Comparison of ENCODE assay signal across 9 cellular contexts in genomic region chr4:182975806-182976205, GRCh38. TPM values are rescaled to one million over a fixed set of nuclear protein-coding genes. Genes with fewer than 3 reads are reported as not detected.
A peak's percentile ranks its signal among the peaks of the same experiment; 100 is the strongest.
DNase-seq lines count a peak whose midpoint lies in the region; ATAC-seq and TF ChIP-seq lines count a peak whose summit lies in the region.
"Had no signal": no experiment of that assay in that cellular context is flagged by ENCODE, and none has a peak within 500 bp of the region (broad histone marks: within the 10 kb centered on the region; RNA-seq: fewer than 3 reads in every experiment).

No MANE protein-coding gene starts in this region.

- no peaks in the 10 kb centered on the region for H3K36me3 Mint-ChIP-seq in activated CD4-positive, alpha-beta memory T cell treated with anti-CD3 and anti-CD28 coated beads for 36 hours
- no peaks in the 10 kb centered on the region for H3K36me3 Mint-ChIP-seq in activated CD4-positive, alpha-beta memory T cell treated with anti-CD3 and anti-CD28 coated beads, Interleukin-2, amount 10 ng/mL, durations not matched to agents 7 days and 5 days (ENCODE audit: low read depth)

- CTCF ChIA-PET in activated CD4-positive, alpha-beta memory T cell treated with anti-CD3 and anti-CD28 coated beads for 36 hours (lab: Charles Lee) = interaction anchor here (2.0 to 3.0 kb wide), 2 partner anchors 37 to 286 kb away, joined by 7 to 10 read pairs; no protein-coding TSS in a partner anchor
- CTCF ChIA-PET in activated CD4-positive, alpha-beta memory T cell treated with anti-CD3 and anti-CD28 coated beads, Interleukin-2, amount 10 ng/mL, durations not matched to agents 7 days and 5 days (lab: Charles Lee) = interaction anchor here (0.6 to 1.5 kb wide), 2 partner anchors 9 to 37 kb away, joined by 3 to 4 read pairs; no protein-coding TSS in a partner anchor
- CTCF ChIA-PET in PC-9 (lab: Charles Lee) = no interaction called here

- TF ChIP-seq POLR2A in thyroid gland (IDR thresholded peaks at IDR 0.05) = no peak

- no peaks in the 10 kb centered on the region for H3F3A ChIP-seq in PC-9 (ENCODE audit: insufficient read depth, low read depth)

- H4K20me1 ChIP-seq in PC-9 (ENCODE audit: insufficient read depth) = no peaks in the 10 kb centered on the region

- intact Hi-C loops in activated CD4-positive, alpha-beta memory T cell treated with anti-CD3 and anti-CD28 coated beads for 36 hours (cut with micrococcal nuclease) = loop anchor here (2.0 kb wide), 1 partner anchor 207 kb away; no protein-coding TSS in a partner anchor
- intact Hi-C loops in PC-9 (cut with micrococcal nuclease; ENCODE audit: unreplicated experiment) = no loop called here
- intact Hi-C loops in thyroid gland (cut with DNase I) = no loop called here

- H3K9me3 Mint-ChIP-seq in activated CD4-positive, alpha-beta memory T cell treated with anti-CD3 and anti-CD28 coated beads for 36 hours = no peaks in the 10 kb centered on the region
- H3K9me3 Mint-ChIP-seq in activated CD4-positive, alpha-beta memory T cell treated with anti-CD3 and anti-CD28 coated beads, Interleukin-2, amount 10 ng/mL, durations not matched to agents 7 days and 5 days = no peaks in the 10 kb centered on the region

- 58 to 76% methylated on average over 3 of the region's 3 CpGs for WGBS in thyroid gland, 2 donors

- POLR2A ChIA-PET in activated CD4-positive, alpha-beta memory T cell treated with anti-CD3 and anti-CD28 coated beads for 36 hours (lab: Charles Lee) = no interaction called here
- POLR2A ChIA-PET in activated CD4-positive, alpha-beta memory T cell treated with anti-CD3 and anti-CD28 coated beads, Interleukin-2, amount 10 ng/mL, durations not matched to agents 7 days and 5 days (lab: Charles Lee) = no interaction called here
- POLR2A ChIA-PET in PC-9 (lab: Charles Lee; ENCODE audit: unreplicated experiment) = no interaction called here

- H3K4me1 Mint-ChIP-seq in activated CD4-positive, alpha-beta memory T cell treated with anti-CD3 and anti-CD28 coated beads for 36 hours (ENCODE audit: low read depth) = peaks cover 9% of the 10 kb centered on the region
- peaks cover 13% of the 10 kb centered on the region for H3K4me1 Mint-ChIP-seq in activated CD4-positive, alpha-beta memory T cell treated with anti-CD3 and anti-CD28 coated beads, Interleukin-2, amount 10 ng/mL, durations not matched to agents 7 days and 5 days

- H3K79me2 ChIP-seq in PC-9 (ENCODE audit: low read depth) = no peaks in the 10 kb centered on the region

- H3K4me1 ChIP-seq in PC-9 (replicated peaks; ENCODE audit: insufficient read depth) (peaks cover 7% of the 10 kb centered on the region; the same call in 1 of the 2 replicates), thyroid gland (no peaks in the 10 kb centered on the region)

- peak overlapping the region; percentile 32 for H3K4me2 ChIP-seq in PC-9

- TF ChIP-seq CTCF in PC-9 (conservative IDR thresholded peaks at IDR 0.05) (no peak), thyroid gland (IDR thresholded peaks at IDR 0.05) (no peak)

- no TSS peak for BruUV-seq in PC-9 (replicated peaks; lab: Mats Ljungman, UMichigan)

- DNase-seq in activated CD4-positive, alpha-beta memory T cell treated with anti-CD3 and anti-CD28 coated beads for 36 hours = peak; percentile 19
- no peak for DNase-seq in activated CD4-positive, alpha-beta memory T cell treated with anti-CD3 and anti-CD28 coated beads, Interleukin-2, amount 10 ng/mL, durations not matched to agents 7 days and 5 days
- DNase-seq in PC-9 (peak; percentile 18 to 69), hepatic stellate cell (ENCODE audit: low spot score) (peak; percentile 66), SIG-M5 treated with dmso at 0.1 percent for 504 hours (lab: John Stamatoyannopoulos, UW; ENCODE audit: unreplicated experiment) (no peak), thyroid gland (no peak), hippocampal formation (lab: John Stamatoyannopoulos, UW) (no peak)
- DNase-seq: DND-41 had no signal

- ATAC-seq in HG02840 (IDR thresholded peaks at IDR 0.05; ENCODE audit: low FRiP score, unreplicated experiment) = peak; percentile 67

- H3K4me3 ChIP-seq in PC-9 (no peak overlapping the region), thyroid gland (replicated peaks in 1 of 3) (no peak overlapping the region)

- H3K27ac ChIP-seq in PC-9 (peak overlapping the region; percentile 31; the same call in 1 of the 2 replicates), thyroid gland (no peak overlapping the region)

- H3K27ac Mint-ChIP-seq in activated CD4-positive, alpha-beta memory T cell treated with anti-CD3 and anti-CD28 coated beads for 36 hours = no peak overlapping the region
- no peak overlapping the region for H3K27ac Mint-ChIP-seq in activated CD4-positive, alpha-beta memory T cell treated with anti-CD3 and anti-CD28 coated beads, Interleukin-2, amount 10 ng/mL, durations not matched to agents 7 days and 5 days

- peaks cover 15% of the 10 kb centered on the region for H3K27me3 Mint-ChIP-seq in activated CD4-positive, alpha-beta memory T cell treated with anti-CD3 and anti-CD28 coated beads for 36 hours
- H3K27me3 Mint-ChIP-seq in activated CD4-positive, alpha-beta memory T cell treated with anti-CD3 and anti-CD28 coated beads, Interleukin-2, amount 10 ng/mL, durations not matched to agents 7 days and 5 days = peaks cover 3% of the 10 kb centered on the region

- H3K36me3 ChIP-seq in PC-9 (ENCODE audit: low read depth) (no peaks in the 10 kb centered on the region), thyroid gland (no peaks in the 10 kb centered on the region)

- no peak overlapping the region for H2AFZ ChIP-seq in PC-9

- H3K9me2 ChIP-seq in PC-9 (ENCODE audit: insufficient read depth) = no peaks in the 10 kb centered on the region

- H3K4me3 Mint-ChIP-seq in activated CD4-positive, alpha-beta memory T cell treated with anti-CD3 and anti-CD28 coated beads for 36 hours = no peak overlapping the region
- H3K4me3 Mint-ChIP-seq in activated CD4-positive, alpha-beta memory T cell treated with anti-CD3 and anti-CD28 coated beads, Interleukin-2, amount 10 ng/mL, durations not matched to agents 7 days and 5 days = no peak overlapping the region

- H3K27me3 ChIP-seq in PC-9 (ENCODE audit: insufficient read depth, low read depth) (no peaks in the 10 kb centered on the region), thyroid gland (no peaks in the 10 kb centered on the region)

- H3K9me3 ChIP-seq in PC-9 (ENCODE audit: insufficient read depth, low read depth) (no peaks in the 10 kb centered on the region), thyroid gland (no peaks in the 10 kb centered on the region)

RNA-seq across cellular contexts. Expression of gene DCTD, which starts 58.6 kb away (rescaled TPM):
- total RNA-seq in activated CD4-positive, alpha-beta memory T cell treated with anti-CD3 and anti-CD28 coated beads for 36 hours = 100 to 1,000 TPM; 115 to 117 TPM
- 10 to 100 TPM; 71.0 to 72.9 TPM for total RNA-seq in activated CD4-positive, alpha-beta memory T cell treated with anti-CD3 and anti-CD28 coated beads, Interleukin-2, amount 10 ng/mL, durations not matched to agents 7 days and 5 days
- total RNA-seq in PC-9 (2021) = 116 and 117 TPM in 2 replicates
- total RNA-seq in thyroid gland = 100 to 1,000 TPM in 3 of 4 donors, 10 to 100 TPM in 1; 99.3 to 150 (median 119) TPM

Comparison
In these comparisons a context has a peak if more than half of its experiments do, and no peak if none do; other contexts are left out.
1. DNase-seq: peak in activated CD4-positive, alpha-beta memory T cell treated with anti-CD3 and anti-CD28 coated beads for 36 hours (single experiment), PC-9 (2 of 2) and hepatic stellate cell (single experiment); none in activated CD4-positive, alpha-beta memory T cell treated with anti-CD3 and anti-CD28 coated beads, Interleukin-2, amount 10 ng/mL, durations not matched to agents 7 days and 5 days (single experiment), SIG-M5 treated with dmso at 0.1 percent for 504 hours (single experiment), thyroid gland (0 of 2) and hippocampal formation (0 of 2).